12 cellular contexts compared by ENCODE assay signal in the genomic region with DNA sequence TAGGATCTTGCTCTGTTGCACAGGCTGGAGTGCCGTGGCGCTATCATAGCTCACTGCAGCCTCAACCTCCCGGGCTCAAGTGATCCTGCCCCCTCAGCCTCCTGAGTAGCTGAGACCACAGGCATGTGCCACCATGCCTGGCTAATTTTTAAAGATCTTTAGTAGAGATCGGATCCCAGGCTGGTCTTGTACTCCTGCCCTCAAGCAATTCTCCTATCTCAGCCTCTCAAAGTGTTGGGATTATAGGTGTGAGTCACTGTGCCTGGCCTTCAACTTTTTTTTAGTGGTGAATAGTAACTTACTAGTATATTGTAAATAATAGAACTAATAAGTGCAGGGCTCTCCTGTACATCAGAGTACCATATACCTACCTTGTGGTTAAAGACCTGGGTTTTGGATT.
"Had no signal": no experiment of that assay in that cellular context is flagged by ENCODE, and none has a peak within 500 bp of the region (broad histone marks: within the 10 kb centered on the region; RNA-seq: fewer than 3 reads in every experiment).

No MANE protein-coding gene starts in this region.

- H3K27ac ChIP-seq: pancreas had no signal

- H3K4me3 ChIP-seq: pancreas had no signal

- DNase-seq: activated CD4-positive, alpha-beta T cell treated with anti-CD3 and anti-CD28 coated beads, Interleukin-2, amount 50 U/mL, for 4 hours; activated CD4-positive, CD25-positive, alpha-beta regulatory T cell treated with anti-CD3 and anti-CD28 coated beads, Interleukin-2, amount 50 U/mL, for 72 hours; activated naive CD4-positive, alpha-beta T cell; activated naive CD8-positive, alpha-beta T cell treated with anti-CD3 and anti-CD28 coated beads, Interleukin-2, amount 10 ng/mL, durations not matched to agents 7 days and 5 days; activated T-cell treated with anti-CD3 and anti-CD28 coated beads for 4 hours; effector memory CD4-positive, alpha-beta T cell; left ventricle myocardium superior; mesenchymal stem cell; naive thymus-derived CD8-positive, alpha-beta T cell; pancreas had no signal

- H3K27me3 ChIP-seq: pancreas had no signal

- ATAC-seq: left ventricle myocardium superior; naive thymus-derived CD8-positive, alpha-beta T cell; pancreas; stimulated activated effector memory CD8-positive, alpha-beta T cell treated with anti-CD3 and anti-CD28 coated beads, Interleukin-12 subunit alpha, Interleukin-12 subunit beta, amount 100 ng/mL, for 72 hours had no signal

- FAIRE-seq: pancreas, urothelium cell line had no signal

- H3K9me3 ChIP-seq: pancreas had no signal

- H3K4me1 ChIP-seq: pancreas had no signal

- H3K36me3 ChIP-seq: pancreas had no signal
